Comparison of ENCODE assay signal across 33 cellular contexts in the genomic region with DNA sequence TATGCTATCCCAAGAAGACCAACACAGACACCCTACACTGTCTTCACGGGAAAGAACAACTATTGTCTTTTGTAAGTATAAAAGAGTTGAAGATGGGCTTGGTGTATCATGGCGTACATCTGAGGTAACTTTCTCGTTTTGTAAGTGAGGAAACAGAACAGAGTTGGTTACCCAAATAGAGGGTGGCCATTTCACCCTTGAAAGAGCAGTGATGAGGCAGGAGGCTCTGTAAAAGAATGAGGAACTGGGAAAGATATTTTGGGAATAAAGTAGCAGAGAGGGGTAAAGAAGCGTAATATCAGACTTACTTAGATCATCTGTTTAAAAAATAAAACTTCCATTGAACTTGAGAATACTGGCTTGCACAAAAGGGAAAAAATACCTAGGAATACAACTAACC. TPM values are rescaled to one million over a fixed set of nuclear protein-coding genes. Genes with fewer than 3 reads are reported as not detected.
"Had no signal": no experiment of that assay in that cellular context is flagged by ENCODE, and none has a peak within 500 bp of the region (broad histone marks: within the 10 kb centered on the region; RNA-seq: fewer than 3 reads in every experiment).

No MANE protein-coding gene starts in this region.

- DNase-seq: islet precursor cell; left ventricle myocardium inferior; mesenchymal stem cell; natural killer cell; nephron progenitor cell; occipital lobe; right lobe of liver; stimulated activated CD4-positive, alpha-beta T cell treated with anti-CD3 and anti-CD28 coated beads, Interleukin-1b, Interleukin-23, amount 100 ng/mL, for 48 hours; stimulated activated CD4-positive, alpha-beta T cell treated with anti-CD3 and anti-CD28 coated beads, Interleukin-2, amount 100 ng/mL, for 48 hours; stimulated activated CD4-positive, alpha-beta T cell treated with anti-CD3 and anti-CD28 coated beads, Interleukin-4, amount 100 ng/mL, for 4 hours; stimulated activated CD8-positive, alpha-beta memory T cell treated with anti-CD3 and anti-CD28 coated beads, Interleukin-4, amount 100 ng/mL, for 48 hours; stimulated activated naive CD4-positive, alpha-beta T cell; stimulated activated naive CD8-positive, alpha-beta T cell treated with anti-CD3 and anti-CD28 coated beads, Interleukin-15, amount 100 ng/mL, for 72 hours; substantia nigra; testis; thyroid gland; transverse colon; upper lobe of left lung had no signal

- H3K27ac Mint-ChIP-seq: natural killer cell; nephron progenitor cell; neural progenitor cell; progenitor cell of endocrine pancreas; stimulated activated naive CD8-positive, alpha-beta T cell treated with anti-CD3 and anti-CD28 coated beads, Interleukin-15, amount 100 ng/mL, for 72 hours had no signal

- H3K27me3 ChIP-seq: hepatocyte, neural progenitor cell, neutrophil, right atrium auricular region, right lobe of liver, testis, thyroid gland, transverse colon, upper lobe of left lung, vagina had no signal

- H3K9me3 ChIP-seq: neutrophil, right atrium auricular region, right lobe of liver, testis, thyroid gland, transverse colon, upper lobe of left lung had no signal

- H3K4me1 ChIP-seq: left ventricle myocardium inferior, parathyroid adenoma, right atrium auricular region, right lobe of liver, testis, thyroid gland, transverse colon, upper lobe of left lung, vagina had no signal

- ATAC-seq: natural killer cell; right lobe of liver; stimulated activated naive CD8-positive, alpha-beta T cell treated with anti-CD3 and anti-CD28 coated beads, Interleukin-15, amount 100 ng/mL, for 72 hours had no signal

- H3K4me1 Mint-ChIP-seq: nephron progenitor cell; neural progenitor cell; stimulated activated naive CD8-positive, alpha-beta T cell treated with anti-CD3 and anti-CD28 coated beads, Interleukin-15, amount 100 ng/mL, for 72 hours had no signal

- H3K79me2 ChIP-seq: hepatocyte, parathyroid adenoma had no signal

- H3K27me3 Mint-ChIP-seq: progenitor cell of endocrine pancreas; stimulated activated naive CD8-positive, alpha-beta T cell treated with anti-CD3 and anti-CD28 coated beads, Interleukin-15, amount 100 ng/mL, for 72 hours had no signal

- H3K4me3 ChIP-seq: hepatocyte, left ventricle myocardium inferior, neural progenitor cell, right atrium auricular region, right lobe of liver, smooth muscle cell, testis, thyroid gland, transverse colon, upper lobe of left lung, vagina had no signal

- H3K4me2 ChIP-seq: hepatocyte, neural progenitor cell, smooth muscle cell had no signal

- H3K4me3 Mint-ChIP-seq: natural killer cell; nephron progenitor cell; neural progenitor cell; stimulated activated naive CD8-positive, alpha-beta T cell treated with anti-CD3 and anti-CD28 coated beads, Interleukin-15, amount 100 ng/mL, for 72 hours had no signal

- H3K36me3 ChIP-seq: left ventricle myocardium inferior, neural progenitor cell, neutrophil, right atrium auricular region, right lobe of liver, thyroid gland, transverse colon, upper lobe of left lung, vagina had no signal

- H2AFZ ChIP-seq: hepatocyte, neural progenitor cell, parathyroid adenoma had no signal

- H3K36me3 Mint-ChIP-seq: natural killer cell, neural progenitor cell had no signal

- H3K27ac ChIP-seq: hepatocyte, left ventricle myocardium inferior, neural progenitor cell, neutrophil, parathyroid adenoma, right atrium auricular region, right lobe of liver, testis, thyroid gland, transverse colon, upper lobe of left lung, vagina had no signal

RNA-seq across cellular contexts. Expression of a gene that starts 18.9 kb away (rescaled TPM):
- total RNA-seq: kidney epithelial cell, left ventricle myocardium inferior, lower leg skin, lung microvascular endothelial cell, occipital lobe, osteocyte, progenitor cell of endocrine pancreas, pulmonary artery endothelial cell, renal cortical epithelial cell, right atrium auricular region, skeletal muscle tissue, smooth muscle cell, thyroid gland, vagina had no signal

RNA-seq across cellular contexts. Expression of a gene that starts 57.4 kb away (rescaled TPM):
- total RNA-seq: hepatocyte, kidney epithelial cell, lower leg skin, lung microvascular endothelial cell, occipital lobe, osteocyte, progenitor cell of endocrine pancreas, pulmonary artery endothelial cell, renal cortical epithelial cell, right atrium auricular region, skeletal muscle tissue, smooth muscle cell, vagina had no signal
